Comparison of ENCODE assay signal across 8 cellular contexts in genomic region chr19:18558595-18558994, GRCh38. TPM values are rescaled to one million over a fixed set of nuclear protein-coding genes. Genes with fewer than 3 reads are reported as not detected.
DNase-seq lines count a peak whose midpoint lies in the region; ATAC-seq and TF ChIP-seq lines count a peak whose summit lies in the region.

No MANE protein-coding gene starts in this region.

- CTCF ChIA-PET in HEK293T (lab: Yijun Ruan, JAX), result interaction anchor here (0.8 to 2.1 kb wide), 2 partner anchors 89 to 108 kb away, joined by 3 to 5 read pairs; no protein-coding TSS in a partner anchor

- TF ChIP-seq EP300 in transverse colon (IDR thresholded peaks at IDR 0.05; ENCODE audit: low read depth), result no peak

- intact Hi-C loops in lower leg skin (cut with DNase I; ENCODE audit: low total_unique reads) (no loop called here), transverse colon (cut with DNase I; ENCODE audit: low total_unique reads) (no loop called here)

- no peak for TF ChIP-seq POLR2A in lower leg skin (IDR thresholded peaks at IDR 0.05)
- no peak for TF ChIP-seq POLR2A in transverse colon (IDR thresholded peaks at IDR 0.05)

- POLR2A ChIA-PET in HEK293T (lab: Yijun Ruan, JAX), result interaction anchor here (1.1 to 4.4 kb wide), 9 partner anchors 11 to 89 kb away, joined by 3 to 32 read pairs (median 4); partner anchors contain the start of genes FKBP8, REX1BD and UBA52

- ATAC-seq in activated T-cell treated with anti-CD3 and anti-CD28 coated beads, Interleukin-2, amount 50 U/mL, for 4 hours, result no peak

- no peaks in the 10 kb centered on the region for H3K27me3 Mint-ChIP-seq in activated T-cell treated with anti-CD3 and anti-CD28 coated beads, Interleukin-2, amount 50 U/mL, for 4 hours (ENCODE audit: low read depth)

- peaks cover 5 to 19% (median 10%) of the 10 kb centered on the region in 4 donors for H3K4me1 ChIP-seq in transverse colon

- no peak for DNase-seq in activated T-cell treated with anti-CD3 and anti-CD28 coated beads, Interleukin-2, amount 50 U/mL, for 4 hours
- no peak for DNase-seq in activated T-cell treated with anti-CD3 and anti-CD28 coated beads for 4 hours
- DNase-seq in lower leg skin (ENCODE audit: low spot score in 2 of 2), result no peak
- DNase-seq in transverse colon, result no peak
- no peak for DNase-seq in HEK293T (ENCODE audit: extremely low spot score)
- no peak for DNase-seq in activated effector memory CD4-positive, alpha-beta T cell treated with Interleukin-2 at 50 U/mL for 16 hours
- DNase-seq in stimulated activated naive CD4-positive, alpha-beta T cell treated with Interleukin-2 at 50 U/mL for 16 hours (lab: John Stamatoyannopoulos, UW), result no peak

- no peaks in the 10 kb centered on the region for H3K9me3 Mint-ChIP-seq in activated T-cell treated with anti-CD3 and anti-CD28 coated beads, Interleukin-2, amount 50 U/mL, for 4 hours

- TF ChIP-seq CTCF in lower leg skin (IDR thresholded peaks at IDR 0.05) (no peak), transverse colon (IDR thresholded peaks at IDR 0.05) (no peak)

- H3K27ac ChIP-seq in angular gyrus (ENCODE audit: low read depth, low read length) (peak overlapping the region; percentile 48), transverse colon (peak overlapping the region; percentile 92 to 97 (median 94))

- WGBS in lower leg skin, 2 donors, result 33 to 39% methylated on average over 3 of the region's 3 CpGs
- 55% methylated on average over 3 of the region's 3 CpGs; no CpG with 5 or more reads in 1 of the 2 donors for WGBS in transverse colon (ENCODE audit: low coverage in 1 of 2), 2 donors

- H3K4me3 Mint-ChIP-seq in activated T-cell treated with anti-CD3 and anti-CD28 coated beads, Interleukin-2, amount 50 U/mL, for 4 hours, result peak overlapping the region; percentile 95

- no peaks in the 10 kb centered on the region for H3K9me3 ChIP-seq in transverse colon

- H3K4me3 ChIP-seq in lower leg skin (ENCODE audit: low read depth, poor library complexity, severe bottlenecking) (peak overlapping the region; percentile 84), transverse colon (peak overlapping the region; percentile 58 to 90 (median 74))

- peaks cover 0 to 8% (median 2%) of the 10 kb centered on the region in 4 donors for H3K36me3 ChIP-seq in transverse colon

- peaks cover 10% of the 10 kb centered on the region for H3K36me3 Mint-ChIP-seq in activated T-cell treated with anti-CD3 and anti-CD28 coated beads, Interleukin-2, amount 50 U/mL, for 4 hours (ENCODE audit: insufficient read depth)

- H3K4me1 Mint-ChIP-seq in activated T-cell treated with anti-CD3 and anti-CD28 coated beads, Interleukin-2, amount 50 U/mL, for 4 hours (ENCODE audit: low read depth), result peaks cover 16% of the 10 kb centered on the region

- H3K27me3 ChIP-seq in transverse colon, result no peaks in the 10 kb centered on the region

- in situ Hi-C loops in transverse colon (cut with MboI; ENCODE audit: low pct_ligation_motif_present in 1 of 4, low pct_unique_long_range_greater_than_20kb in 1 of 4, low sequenced_read_pairs in 3 of 4), result no loop called here

TF ChIP-seq in HEK293T, 16 proteins besides CTCF, POLR2A, EP300 and RAD21:
- TF ChIP-seq FOXA1 (IDR thresholded peaks at IDR 0.05) (no peak), PKNOX1 (IDR thresholded peaks at IDR 0.05) (no peak)
TF ChIP-seq in HEK293T: peak in this region for 0.

RNA-seq across cellular contexts. Expression of gene KXD1, which starts 0.9 kb away (rescaled TPM):
- total RNA-seq in activated T-cell treated with anti-CD3 and anti-CD28 coated beads, Interleukin-2, amount 50 U/mL, for 4 hours, result 100 to 1,000 TPM; 112 to 129 (median 126) TPM
- 10 to 100 TPM; 61.9 to 98.5 (median 89.7) TPM for total RNA-seq in lower leg skin
- total RNA-seq in transverse colon, result 100 to 1,000 TPM in 2 of 4 donors, 10 to 100 TPM in 2; 62.1 to 195 (median 98.0) TPM

RNA-seq across cellular contexts. Expression of gene UBA52, which starts 13.1 kb away (rescaled TPM):
- 1,000 to 10,000 TPM; 1,928 to 2,027 (median 1,945) TPM for total RNA-seq in activated T-cell treated with anti-CD3 and anti-CD28 coated beads, Interleukin-2, amount 50 U/mL, for 4 hours
- total RNA-seq in lower leg skin (1,000 to 10,000 TPM in 1 of 4 donors, 100 to 1,000 TPM in 3; 625 to 1,001 (median 848) TPM), transverse colon (100 to 1,000 TPM; 421 to 735 (median 566) TPM)

RNA-seq across cellular contexts. Expression of gene FKBP8, which starts 15.2 kb away (rescaled TPM):
- 100 to 1,000 TPM; 155 to 163 (median 155) TPM for total RNA-seq in activated T-cell treated with anti-CD3 and anti-CD28 coated beads, Interleukin-2, amount 50 U/mL, for 4 hours
- total RNA-seq in lower leg skin, result 100 to 1,000 TPM; 248 to 285 (median 263) TPM
- 100 to 1,000 TPM; 267 to 318 (median 275) TPM for total RNA-seq in transverse colon

RNA-seq across cellular contexts. Expression of gene REX1BD, which starts 30.0 kb away (rescaled TPM):
- total RNA-seq in activated T-cell treated with anti-CD3 and anti-CD28 coated beads, Interleukin-2, amount 50 U/mL, for 4 hours, result 100 to 1,000 TPM in 2 of 3 donors, 10 to 100 TPM in 1; 99.7 to 139 (median 119) TPM
- 100 to 1,000 TPM in 3 of 4 donors, 10 to 100 TPM in 1; 91.8 to 119 (median 107) TPM for total RNA-seq in lower leg skin
- total RNA-seq in transverse colon, result 100 to 1,000 TPM in 2 of 4 donors, 10 to 100 TPM in 2; 75.1 to 171 (median 121) TPM

RNA-seq across cellular contexts. Expression of gene ELL, which starts 36.7 kb away (rescaled TPM):
- total RNA-seq in activated T-cell treated with anti-CD3 and anti-CD28 coated beads, Interleukin-2, amount 50 U/mL, for 4 hours, result 10 to 100 TPM; 25.6 to 32.5 (median 28.8) TPM
- total RNA-seq in lower leg skin, result 10 to 100 TPM; 21.5 to 37.9 (median 24.8) TPM
- 10 to 100 TPM; 16.2 to 72.2 (median 18.0) TPM for total RNA-seq in transverse colon
